In genomic region chr2:99425022-99425421, GRCh38 we compare ENCODE assay signal across 19 cellular contexts.
DNase-seq lines count a peak whose midpoint lies in the region; ATAC-seq and TF ChIP-seq lines count a peak whose summit lies in the region.
"Had no signal": no experiment of that assay in that cellular context is flagged by ENCODE, and none has a peak within 500 bp of the region (broad histone marks: within the 10 kb centered on the region; RNA-seq: fewer than 3 reads in every experiment).

No MANE protein-coding gene starts in this region.

- DNase-seq in AG09319 (ENCODE audit: extremely low read depth, low read depth) (peak; percentile 30), NCI-H446 (lab: John Stamatoyannopoulos, UW) (peak; percentile 6 to 74), cardiac fibroblast (ENCODE audit: low read depth in 2 of 2) (peak; percentile 93 to 95), glomerular endothelial cell (ENCODE audit: extremely low read depth, low read depth, low spot score) (peak; percentile 76), esophagus muscularis mucosa (ENCODE audit: extremely low spot score) (no peak), SK-N-DZ (ENCODE audit: low spot score) (no peak)
- DNase-seq: activated CD4-positive, alpha-beta T cell treated with anti-CD3 and anti-CD28 coated beads for 48 hours; activated naive CD8-positive, alpha-beta T cell treated with anti-CD3 and anti-CD28 coated beads for 36 hours; activated T-cell treated with anti-CD3 and anti-CD28 coated beads for 4 hours; cortex of kidney; NCI-H1092; SHP77 treated with DMSO at 0.1 percent for 48 hours; stimulated activated CD8-positive, alpha-beta memory T cell treated with anti-CD3 and anti-CD28 coated beads, Interleukin-4, amount 100 ng/mL, for 48 hours; T1000; tibial artery had no signal

- H3K9me3 ChIP-seq in esophagus muscularis mucosa = no peaks in the 10 kb centered on the region
- H3K9me3 ChIP-seq: tibial artery had no signal

- TF ChIP-seq CTCF in AG09319 (IDR thresholded peaks at IDR 0.05; ENCODE audit: low read depth, low read length) (no peak), cardiac fibroblast (IDR thresholded peaks at IDR 0.05; ENCODE audit: low read depth, low read length) (no peak), esophagus muscularis mucosa (IDR thresholded peaks at IDR 0.05) (no peak)

- no peak for ATAC-seq in GM21825 (IDR thresholded peaks at IDR 0.05; ENCODE audit: unreplicated experiment)
- no peak for ATAC-seq in GM18505 (IDR thresholded peaks at IDR 0.05; ENCODE audit: unreplicated experiment)
- ATAC-seq: GM23338, right cardiac atrium had no signal

- TF ChIP-seq POLR2A in esophagus muscularis mucosa (IDR thresholded peaks at IDR 0.05; ENCODE audit: low read depth) = no peak
- no peak for TF ChIP-seq POLR2A in GM18505 (IDR thresholded peaks at IDR 0.05; ENCODE audit: borderline replicate concordance, extremely low read depth, insufficient read depth, insufficient read length)

- H3K27me3 ChIP-seq in esophagus muscularis mucosa = no peaks in the 10 kb centered on the region
- H3K27me3 ChIP-seq: tibial artery had no signal

- WGBS in esophagus muscularis mucosa = 26% methylated on average over 2 of the region's 2 CpGs

- peak overlapping the region in 2 of 4 donors; percentile 25 for H3K27ac ChIP-seq in esophagus muscularis mucosa (replicated peaks in 1 of 4)
- H3K27ac ChIP-seq: tibial artery had no signal

- intact Hi-C loops in esophagus muscularis mucosa (cut with DNase I) = no loop called here

- peaks cover 4 to 53% (median 44%) of the 10 kb centered on the region in 4 donors for H3K4me1 ChIP-seq in esophagus muscularis mucosa

- H3K36me3 ChIP-seq in esophagus muscularis mucosa = peaks cover 4 to 75% (median 45%) of the 10 kb centered on the region in 4 donors

- no peak for TF ChIP-seq EP300 in esophagus muscularis mucosa (IDR thresholded peaks at IDR 0.05)

- no peak overlapping the region for H3K4me3 ChIP-seq in cardiac fibroblast (replicated peaks in 1 of 2; ENCODE audit: low read depth in 2 of 2, low read length in 2 of 2)
- H3K4me3 ChIP-seq in esophagus muscularis mucosa = no peak overlapping the region
- H3K4me3 ChIP-seq: GM23338, tibial artery had no signal

Comparison
In these comparisons a context has a peak if more than half of its experiments do, and no peak if none do; other contexts are left out.
1. DNase-seq: peak in AG09319 (single experiment), NCI-H446 (2 of 2), cardiac fibroblast (2 of 2) and glomerular endothelial cell (single experiment); none in esophagus muscularis mucosa (single experiment) and SK-N-DZ (single experiment).